Comparison of ENCODE assay signal across 2 cellular contexts in genomic region chr13:98309569-98310335, GRCh38.
TF ChIP-seq lines count a peak whose summit lies in the region.

No MANE protein-coding gene starts in this region.

TF ChIP-seq in GM23338, 12 proteins besides CTCF, POLR2A, EP300 and RAD21:
- TF ChIP-seq JUNB (IDR thresholded peaks at IDR 0.05; ENCODE audit: unreplicated experiment), result no peak
TF ChIP-seq in GM23338: peak in this region for 0.

TF ChIP-seq in SK-N-SH, 30 proteins besides CTCF, POLR2A, EP300 and RAD21:
- TF ChIP-seq POLR2AphosphoS5 (IDR thresholded peaks at IDR 0.05; ENCODE audit: low read depth, low read length), result no peak
